ENCODE assay signal across 24 cellular contexts in the genomic region with DNA sequence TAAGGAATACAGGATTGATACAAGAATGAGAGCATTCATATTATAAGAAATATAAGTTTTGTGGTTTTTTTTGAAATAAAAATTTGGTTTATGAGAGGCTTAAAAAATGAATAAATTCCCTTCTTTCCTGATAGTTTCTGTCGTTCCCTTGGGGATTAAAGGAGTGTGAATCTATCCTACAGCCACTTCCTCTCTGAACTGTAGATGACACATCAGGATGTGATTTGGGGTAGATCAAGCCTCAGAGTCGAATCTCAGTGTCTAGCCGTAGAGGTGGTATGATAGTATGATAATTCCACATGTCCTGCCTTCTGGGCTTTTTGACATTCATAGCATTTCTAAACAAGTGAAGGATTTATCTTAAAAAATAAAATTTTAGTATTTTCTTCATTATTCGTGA.
A peak's percentile ranks its signal among the peaks of the same experiment; 100 is the strongest.
DNase-seq lines count a peak whose midpoint lies in the region; ATAC-seq lines count a peak whose summit lies in the region.
"Had no signal": no experiment of that assay in that cellular context is flagged by ENCODE, and none has a peak within 500 bp of the region (broad histone marks: within the 10 kb centered on the region; RNA-seq: fewer than 3 reads in every experiment).

No MANE protein-coding gene starts in this region.

- H3K27me3 Mint-ChIP-seq in activated CD4-positive, alpha-beta T cell treated with anti-CD3 and anti-CD28 coated beads for 36 hours, result no peaks in the 10 kb centered on the region
- H3K27me3 Mint-ChIP-seq: memory B cell, naive B cell had no signal

- peak; percentile 64 for DNase-seq in EH (ENCODE audit: low read depth)
- peak; percentile 23 for DNase-seq in NCI-H226
- peak; percentile 23 for DNase-seq in dermis blood vessel endothelial cell
- DNase-seq in activated CD8-positive, alpha-beta memory T cell treated with anti-CD3 and anti-CD28 coated beads, Interleukin-2, amount 50 U/mL, for 48 hours, result no peak
- no peak for DNase-seq in NCI-H2196 treated with DMSO at 0.1 percent for 48 hours (lab: John Stamatoyannopoulos, UW; ENCODE audit: unreplicated experiment)
- no peak for DNase-seq in activated CD4-positive, alpha-beta T cell treated with anti-CD3 and anti-CD28 coated beads for 36 hours
- DNase-seq: activated CD4-positive, alpha-beta T cell treated with anti-CD3 and anti-CD28 coated beads, Interleukin-2, amount 50 U/mL, for 4 hours; aorta; central memory CD4-positive, alpha-beta T cell; foreskin melanocyte; GOT3; left colon; naive B cell; NCI-H1092; NCI-H2029; NCI-H2227 treated with DMSO at 0.1 percent for 48 hours; NCI-H748 treated with DMSO at 0.1 percent for 48 hours; stimulated activated CD4-positive, alpha-beta T cell treated with anti-CD3 and anti-CD28 coated beads, Interleukin-2, amount 100 ng/mL, for 24 hours; T1000 had no signal

- H3K4me1 Mint-ChIP-seq in activated CD4-positive, alpha-beta T cell treated with anti-CD3 and anti-CD28 coated beads for 36 hours, result no peaks in the 10 kb centered on the region
- H3K4me1 Mint-ChIP-seq: WTC11 had no signal

- H3K9ac ChIP-seq in skeletal muscle satellite cell (ENCODE audit: low read depth, low read length), result no peak overlapping the region

- H3K4me1 ChIP-seq in skeletal muscle satellite cell (ENCODE audit: control insufficient read depth, insufficient read depth, low read length), result peaks cover 14% of the 10 kb centered on the region

- no peaks in the 10 kb centered on the region for H3K27me3 ChIP-seq in skeletal muscle satellite cell (ENCODE audit: control insufficient read depth, insufficient read depth, low read length)

- no peaks in the 10 kb centered on the region for H3K36me3 ChIP-seq in skeletal muscle satellite cell (ENCODE audit: insufficient read depth, low read length)

- H3K36me3 Mint-ChIP-seq in activated CD4-positive, alpha-beta T cell treated with anti-CD3 and anti-CD28 coated beads for 36 hours (ENCODE audit: low read depth), result peaks cover 13% of the 10 kb centered on the region
- H3K36me3 Mint-ChIP-seq: WTC11 had no signal

- no peak overlapping the region for H3K4me3 Mint-ChIP-seq in activated CD4-positive, alpha-beta T cell treated with anti-CD3 and anti-CD28 coated beads for 36 hours
- H3K4me3 Mint-ChIP-seq: memory B cell, naive B cell, WTC11 had no signal

- ATAC-seq in activated CD4-positive, alpha-beta T cell treated with anti-CD3 and anti-CD28 coated beads for 36 hours, result no peak
- ATAC-seq: activated naive CD4-positive, alpha-beta T cell treated with anti-CD3 and anti-CD28 coated beads, Interleukin-2, amount 50 U/mL, for 72 hours; left colon; WTC11 had no signal

- POLR2A ChIA-PET in activated CD4-positive, alpha-beta T cell treated with anti-CD3 and anti-CD28 coated beads for 36 hours (lab: Charles Lee), result no interaction called here

- peak overlapping the region; percentile 17 for H3K4me2 ChIP-seq in skeletal muscle satellite cell (ENCODE audit: low read length)

- H3K9me3 ChIP-seq in skeletal muscle satellite cell (replicated peaks; ENCODE audit: low read length), result no peaks in the 10 kb centered on the region

- H3K27ac Mint-ChIP-seq in activated CD4-positive, alpha-beta T cell treated with anti-CD3 and anti-CD28 coated beads for 36 hours, result no peak overlapping the region
- H3K27ac Mint-ChIP-seq: activated naive CD4-positive, alpha-beta T cell treated with anti-CD3 and anti-CD28 coated beads, Interleukin-2, amount 50 U/mL, for 72 hours; memory B cell; WTC11 had no signal

- peaks cover 3% of the 10 kb centered on the region for H3K9me3 Mint-ChIP-seq in activated CD4-positive, alpha-beta T cell treated with anti-CD3 and anti-CD28 coated beads for 36 hours (ENCODE audit: low read depth)

- H3K4me3 ChIP-seq in skeletal muscle satellite cell (ENCODE audit: low read length), result no peak overlapping the region
- H3K4me3 ChIP-seq: skin epidermis had no signal

- CTCF ChIA-PET in activated CD4-positive, alpha-beta T cell treated with anti-CD3 and anti-CD28 coated beads for 36 hours (lab: Charles Lee), result no interaction called here

- intact Hi-C loops in activated CD4-positive, alpha-beta T cell treated with anti-CD3 and anti-CD28 coated beads for 36 hours (cut with DNase I, micrococcal nuclease), result no loop called here

Comparison
In these comparisons a context has a peak if more than half of its experiments do, and no peak if none do; other contexts are left out.
1. DNase-seq: peak in EH (single experiment), NCI-H226 (single experiment) and dermis blood vessel endothelial cell (single experiment); none in activated CD8-positive, alpha-beta memory T cell treated with anti-CD3 and anti-CD28 coated beads, Interleukin-2, amount 50 U/mL, for 48 hours (single experiment), NCI-H2196 treated with DMSO at 0.1 percent for 48 hours (single experiment) and activated CD4-positive, alpha-beta T cell treated with anti-CD3 and anti-CD28 coated beads for 36 hours (single experiment).